ENCODE assay signal across 8 cellular contexts in the genomic region with DNA sequence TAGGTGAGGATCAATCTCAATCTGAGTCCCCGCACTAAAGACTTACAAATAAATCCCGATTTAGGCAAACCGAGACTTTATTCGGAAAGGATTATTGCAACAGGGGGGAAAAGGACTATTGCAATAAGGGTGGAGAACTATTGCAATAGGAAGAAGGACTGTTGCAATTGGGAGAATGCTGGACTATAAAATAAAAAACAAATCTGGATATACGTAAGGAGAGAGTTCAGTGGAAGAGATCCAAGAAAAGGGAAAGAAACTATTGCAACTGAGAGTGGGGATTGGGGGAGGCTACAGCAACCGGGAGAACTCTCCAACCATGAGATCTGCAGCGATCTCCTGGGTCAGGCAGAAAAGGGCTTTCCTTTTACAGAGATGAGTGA. TPM values are rescaled to one million over a fixed set of nuclear protein-coding genes. Genes with fewer than 3 reads are reported as not detected.
DNase-seq lines count a peak whose midpoint lies in the region; ATAC-seq and TF ChIP-seq lines count a peak whose summit lies in the region.

No MANE protein-coding gene starts in this region.

- H3K4me2 ChIP-seq in parathyroid adenoma (ENCODE audit: low read length) = no peak overlapping the region

- intact Hi-C loops in CD8-positive, alpha-beta T cell (cut with DNase I, micrococcal nuclease) = no loop called here
- intact Hi-C loops in head of caudate nucleus (cut with DNase I) = no loop called here

- no peak for ATAC-seq in CD8-positive, alpha-beta T cell

- POLR2A ChIA-PET in CD8-positive, alpha-beta T cell (lab: Charles Lee) = interaction anchor here (0.6 to 4.8 kb wide), 2 partner anchors 12 to 47 kb away, joined by 3 to 72 read pairs; a partner anchor contains a TSS

- H3K4me3 ChIP-seq in CD8-positive, alpha-beta T cell (ENCODE audit: low read depth, low read length) = peak overlapping the region; percentile 97
- H3K4me3 ChIP-seq in NT2/D1 (ENCODE audit: insufficient read length, low read depth) (peak overlapping the region; percentile 72), parathyroid adenoma (ENCODE audit: low read depth, low read length) (no peak overlapping the region)

- H3K27me3 ChIP-seq in CD8-positive, alpha-beta T cell (ENCODE audit: insufficient read depth, low read length) = no peaks in the 10 kb centered on the region
- H3K27me3 ChIP-seq in NT2/D1 (ENCODE audit: insufficient read depth, insufficient read length) (no peaks in the 10 kb centered on the region), parathyroid adenoma (ENCODE audit: control insufficient read depth, insufficient read depth, low read length) (no peaks in the 10 kb centered on the region)

- peaks cover 4% of the 10 kb centered on the region for H3K36me3 Mint-ChIP-seq in CD8-positive, alpha-beta T cell

- H3K27me3 Mint-ChIP-seq in CD8-positive, alpha-beta T cell (ENCODE audit: low read depth) = no peaks in the 10 kb centered on the region

- peaks cover 29% of the 10 kb centered on the region for H3K4me1 Mint-ChIP-seq in CD8-positive, alpha-beta T cell (ENCODE audit: low read depth)

- peaks cover 23% of the 10 kb centered on the region for H3K79me2 ChIP-seq in parathyroid adenoma

- H3K9ac ChIP-seq in NT2/D1 (ENCODE audit: insufficient read length, low read depth) = peak overlapping the region; percentile 70
- no peak overlapping the region for H3K9ac ChIP-seq in parathyroid adenoma

- DNase-seq in CD8-positive, alpha-beta T cell = no peak
- DNase-seq in NT2/D1 (ENCODE audit: low read depth, low spot score) (no peak), epithelial cell of prostate (ENCODE audit: low read depth, low spot score) (no peak), NCI-H524 treated with DMSO at 0.1 percent for 48 hours (lab: John Stamatoyannopoulos, UW) (no peak), NOMO-1 treated with DMSO at 0.1 percent for 48 hours (lab: John Stamatoyannopoulos, UW; ENCODE audit: unreplicated experiment) (no peak), middle frontal gyrus (ENCODE audit: extremely low spot score, low spot score) (no peak), head of caudate nucleus (no peak)

- no peaks in the 10 kb centered on the region for H3K9me3 ChIP-seq in CD8-positive, alpha-beta T cell (ENCODE audit: low read length)
- H3K9me3 ChIP-seq in NT2/D1 (ENCODE audit: insufficient read depth, low read length) (no peaks in the 10 kb centered on the region), parathyroid adenoma (ENCODE audit: control insufficient read depth, low read length) (no peaks in the 10 kb centered on the region)

- peak overlapping the region; percentile 93 for H2AFZ ChIP-seq in parathyroid adenoma

- H3K27ac Mint-ChIP-seq in CD8-positive, alpha-beta T cell = peak overlapping the region; percentile 80

- H3K27ac ChIP-seq in CD8-positive, alpha-beta T cell (ENCODE audit: low read depth, low read length) = no peak overlapping the region
- H3K27ac ChIP-seq in epithelial cell of prostate = peak overlapping the region; percentile 78
- H3K27ac ChIP-seq in parathyroid adenoma = no peak overlapping the region

- H3K9me3 Mint-ChIP-seq in CD8-positive, alpha-beta T cell = no peaks in the 10 kb centered on the region

- peak overlapping the region; percentile 94 for H3K4me3 Mint-ChIP-seq in CD8-positive, alpha-beta T cell

- peaks cover 6% of the 10 kb centered on the region for H3K4me1 ChIP-seq in CD8-positive, alpha-beta T cell (ENCODE audit: insufficient read depth, low read length)
- H3K4me1 ChIP-seq in NT2/D1 (ENCODE audit: insufficient read depth, insufficient read length) (no peaks in the 10 kb centered on the region), parathyroid adenoma (no peaks in the 10 kb centered on the region)

- CTCF ChIA-PET in CD8-positive, alpha-beta T cell (lab: Charles Lee) = interaction anchor here (2.8 to 3.3 kb wide), 2 partner anchors 11 to 146 kb away, joined by 9 to 21 read pairs; a partner anchor contains a TSS

- TF ChIP-seq CTCF in CD8-positive, alpha-beta T cell (IDR thresholded peaks at IDR 0.05) = no peak
- no peak for TF ChIP-seq CTCF in parathyroid adenoma (IDR thresholded peaks at IDR 0.05)

- no peaks in the 10 kb centered on the region for H3K36me3 ChIP-seq in CD8-positive, alpha-beta T cell (ENCODE audit: insufficient read depth, low read length)
- H3K36me3 ChIP-seq in NT2/D1 (ENCODE audit: insufficient read depth, insufficient read length, low read length) = peaks cover 9% of the 10 kb centered on the region
- H3K36me3 ChIP-seq in parathyroid adenoma (ENCODE audit: control insufficient read depth, insufficient read depth, low read length) = no peaks in the 10 kb centered on the region

RNA-seq across cellular contexts. Expression of a gene that starts 1.2 kb away (rescaled TPM):
- total RNA-seq in CD8-positive, alpha-beta T cell = 10 to 100 TPM; 17.7 to 18.0 TPM

RNA-seq across cellular contexts. Expression of a gene that starts 12.1 kb away (rescaled TPM):
- total RNA-seq in CD8-positive, alpha-beta T cell = 10 to 100 TPM; 32.0 to 32.4 TPM
